ENCODE assay signal across 9 cellular contexts in the genomic region with DNA sequence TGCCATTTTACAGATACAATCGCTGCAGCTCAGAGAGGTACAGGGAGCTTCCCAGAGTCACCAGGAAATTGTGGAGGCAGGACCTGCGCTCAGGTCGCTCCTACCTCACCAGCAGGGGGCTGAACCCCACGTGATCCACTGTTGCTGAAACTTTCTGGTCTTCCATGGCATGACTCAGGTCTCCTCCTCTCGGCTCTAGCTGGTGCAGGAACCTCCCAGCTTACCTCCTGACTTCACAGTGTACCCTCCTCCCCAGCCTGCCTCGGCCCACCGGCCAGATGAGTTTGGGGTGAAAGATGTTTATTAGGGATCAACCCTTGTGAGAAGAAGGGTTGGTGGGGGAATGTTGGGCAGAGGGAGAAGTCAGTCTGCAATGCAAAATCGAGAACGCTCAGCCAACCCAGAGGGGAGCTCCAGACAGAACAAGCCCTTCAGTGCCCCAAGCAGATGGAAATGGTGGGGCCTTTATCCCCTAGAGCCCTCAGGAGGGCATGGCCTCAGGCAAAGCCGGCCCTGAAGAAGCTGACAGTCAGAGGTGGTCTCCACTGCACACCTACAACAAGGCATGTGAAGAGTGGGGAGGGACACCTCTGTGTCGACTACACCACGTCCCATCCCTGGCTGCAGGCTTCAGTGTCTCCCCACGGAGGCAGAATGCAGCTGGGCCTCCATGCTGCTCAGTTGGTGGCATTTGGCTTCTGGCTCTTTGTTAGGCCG.
DNase-seq lines count a peak whose midpoint lies in the region; ATAC-seq, FAIRE-seq and TF ChIP-seq lines count a peak whose summit lies in the region.
"Had no signal": no experiment of that assay in that cellular context is flagged by ENCODE, and none has a peak within 500 bp of the region (broad histone marks: within the 10 kb centered on the region; RNA-seq: fewer than 3 reads in every experiment).

No MANE protein-coding gene starts in this region.

- H3K27ac ChIP-seq in PC-9 = no peak overlapping the region

- no TSS peak for BruUV-seq in PC-9 (replicated peaks; lab: Mats Ljungman, UMichigan)

- no peak overlapping the region for H3K4me2 ChIP-seq in PC-9

- FAIRE-seq in GM12892 (lab: Jason Lieb, UNC) = peak; percentile 77

- POLR2A ChIA-PET in PC-9 (lab: Charles Lee; ENCODE audit: unreplicated experiment) = interaction anchor here (0.7 kb wide), 1 partner anchor 495 kb away, joined by 3 read pairs; no protein-coding TSS in a partner anchor

- no peaks in the 10 kb centered on the region for H3K4me1 ChIP-seq in PC-9 (replicated peaks; ENCODE audit: insufficient read depth)

- ATAC-seq in HG03159 (IDR thresholded peaks at IDR 0.05; ENCODE audit: unreplicated experiment) = no peak

- H3K27me3 ChIP-seq in PC-9 (ENCODE audit: insufficient read depth, low read depth) = peaks cover 59% of the 10 kb centered on the region

- intact Hi-C loops in PC-9 (cut with micrococcal nuclease; ENCODE audit: unreplicated experiment) = no loop called here

- no peak for TF ChIP-seq POLR2A in GM12892 (IDR thresholded peaks at IDR 0.05; ENCODE audit: low read depth, low read length)

- H3K36me3 ChIP-seq in PC-9 (ENCODE audit: low read depth) = no peaks in the 10 kb centered on the region

- no peak for DNase-seq in AG09309 (ENCODE audit: low read depth)
- no peak for DNase-seq in GM12892 (ENCODE audit: insufficient read length)
- DNase-seq in PC-9 = peak; percentile 30 to 39
- DNase-seq in iPS-NIHi7 (ENCODE audit: extremely low spot score) = peak; percentile 59
- DNase-seq in NCI-H2081 (lab: John Stamatoyannopoulos, UW) = no peak
- no peak for DNase-seq in effector CD8-positive, alpha-beta T cell (lab: John Stamatoyannopoulos, UW)
- DNase-seq in effector CD4-positive, alpha-beta T cell = no peak
- DNase-seq: NCI-H1417 had no signal

- H3K9me3 ChIP-seq in PC-9 (ENCODE audit: insufficient read depth, low read depth) = no peaks in the 10 kb centered on the region

- H3K4me3 ChIP-seq in AG09309 (ENCODE audit: control insufficient read depth, low read depth, low read length) (no peak overlapping the region), PC-9 (no peak overlapping the region)

- no peaks in the 10 kb centered on the region for H4K20me1 ChIP-seq in PC-9 (ENCODE audit: insufficient read depth)

- no peaks in the 10 kb centered on the region for H3K79me2 ChIP-seq in PC-9 (ENCODE audit: low read depth)

- H2AFZ ChIP-seq in PC-9 = no peak overlapping the region

- CTCF ChIA-PET in PC-9 (lab: Charles Lee) = no interaction called here

- TF ChIP-seq CTCF in AG09309 (IDR thresholded peaks at IDR 0.05; ENCODE audit: control insufficient read depth, insufficient read depth, low read depth, low read length, missing control alignments) (peak; percentile 14), PC-9 (conservative IDR thresholded peaks at IDR 0.05) (peak; percentile 39; the same call in 1 of the 2 replicates)

- H3F3A ChIP-seq in PC-9 (ENCODE audit: insufficient read depth, low read depth) = no peaks in the 10 kb centered on the region

- no peaks in the 10 kb centered on the region for H3K9me2 ChIP-seq in PC-9 (ENCODE audit: insufficient read depth)

Comparison
In these comparisons a context has a peak if more than half of its experiments do, and no peak if none do; other contexts are left out.
1. DNase-seq: peak in PC-9 (2 of 2) and iPS-NIHi7 (single experiment); none in AG09309 (single experiment), GM12892 (single experiment), NCI-H2081 (0 of 2), effector CD8-positive, alpha-beta T cell (single experiment) and effector CD4-positive, alpha-beta T cell (single experiment).